ENCODE assay signal across 28 cellular contexts in genomic region chr22:49569286-49570031, GRCh38.
DNase-seq lines count a peak whose midpoint lies in the region; TF ChIP-seq lines count a peak whose summit lies in the region.
"Had no signal": no experiment of that assay in that cellular context is flagged by ENCODE, and none has a peak within 500 bp of the region (broad histone marks: within the 10 kb centered on the region; RNA-seq: fewer than 3 reads in every experiment).

No MANE protein-coding gene starts in this region.

- peaks cover 21% of the 10 kb centered on the region for H3K27me3 ChIP-seq in left ventricle myocardium inferior (ENCODE audit: low read depth)
- H3K27me3 ChIP-seq: adrenal gland, BLaER1 had no signal

- no peaks in the 10 kb centered on the region for H3K9me3 ChIP-seq in left ventricle myocardium inferior (replicated peaks)
- H3K9me3 ChIP-seq: adrenal gland, BLaER1 had no signal

- no peaks in the 10 kb centered on the region for H3K36me3 Mint-ChIP-seq in activated CD4-positive, alpha-beta T cell treated with anti-CD3 and anti-CD28 coated beads, Interleukin-2, amount 10 ng/mL, durations not matched to agents 7 days and 5 days (ENCODE audit: low read depth)
- H3K36me3 Mint-ChIP-seq: brain, WTC11 had no signal

- no peaks in the 10 kb centered on the region for H3K4me1 Mint-ChIP-seq in activated CD4-positive, alpha-beta T cell treated with anti-CD3 and anti-CD28 coated beads, Interleukin-2, amount 10 ng/mL, durations not matched to agents 7 days and 5 days
- H3K4me1 Mint-ChIP-seq: brain, GM23338, neural crest cell, WTC11 had no signal

- intact Hi-C loops in cardiac septum (cut with DNase I), result no loop called here
- intact Hi-C loops in left ventricle myocardium inferior (cut with micrococcal nuclease), result no loop called here
- intact Hi-C loops in posterior vena cava (cut with DNase I), result no loop called here

- H3K27ac ChIP-seq in left ventricle myocardium inferior (replicated peaks), result no peak overlapping the region
- H3K27ac ChIP-seq: adrenal gland, BLaER1 had no signal

- DNase-seq in cardiac septum (ENCODE audit: low spot score) (peak; percentile 63), left ventricle myocardium inferior (no peak), islet precursor cell (peak; percentile 50), posterior vena cava (ENCODE audit: low spot score) (peak; percentile 63), NCI-H187 treated with DMSO at 0.1 percent for 48 hours (lab: John Stamatoyannopoulos, UW) (no peak), hypothalamus (lab: John Stamatoyannopoulos, UW) (no peak)
- no peak for DNase-seq in activated CD4-positive, alpha-beta T cell treated with anti-CD3 and anti-CD28 coated beads, Interleukin-2, amount 10 ng/mL, durations not matched to agents 7 days and 5 days
- DNase-seq: activated CD4-positive, alpha-beta T cell treated with anti-CD3 and anti-CD28 coated beads, Interleukin-2, amount 50 U/mL, for 48 hours; activated gamma-delta T cell; DMS153; effector CD8-positive, alpha-beta T cell; IMR-90; mammary epithelial cell; NCI-H1048; NCI-H1694 treated with DMSO at 0.1 percent for 48 hours; NCI-H524 treated with DMSO at 0.1 percent for 48 hours; NK-92 treated with Interleukin-12 subunit alpha and Interleukin-12 subunit beta, amount 100 ng/mL, for 24 hours; PC-3; SHP77 treated with DMSO at 0.1 percent for 48 hours; stimulated activated naive CD4-positive, alpha-beta T cell treated with Interleukin-2 at 50 U/mL for 16 hours; SW 1271 had no signal

- POLR2A ChIA-PET in activated CD4-positive, alpha-beta T cell treated with anti-CD3 and anti-CD28 coated beads, Interleukin-2, amount 10 ng/mL, durations not matched to agents 7 days and 5 days (lab: Charles Lee), result no interaction called here

- no peak overlapping the region for H3K4me3 ChIP-seq in left ventricle myocardium inferior
- H3K4me3 ChIP-seq: adrenal gland, BLaER1, GM23338 had no signal

- no peaks in the 10 kb centered on the region for H3K9me3 Mint-ChIP-seq in activated CD4-positive, alpha-beta T cell treated with anti-CD3 and anti-CD28 coated beads, Interleukin-2, amount 10 ng/mL, durations not matched to agents 7 days and 5 days
- H3K9me3 Mint-ChIP-seq: brain, GM23338, neural crest cell, WTC11 had no signal

- no peak for TF ChIP-seq CTCF in left ventricle myocardium inferior (IDR thresholded peaks at IDR 0.05; ENCODE audit: borderline replicate concordance)

- H3K27me3 Mint-ChIP-seq in activated CD4-positive, alpha-beta T cell treated with anti-CD3 and anti-CD28 coated beads, Interleukin-2, amount 10 ng/mL, durations not matched to agents 7 days and 5 days, result no peaks in the 10 kb centered on the region
- H3K27me3 Mint-ChIP-seq: progenitor cell of endocrine pancreas had no signal

- H3K27ac Mint-ChIP-seq in activated CD4-positive, alpha-beta T cell treated with anti-CD3 and anti-CD28 coated beads, Interleukin-2, amount 10 ng/mL, durations not matched to agents 7 days and 5 days, result no peak overlapping the region
- H3K27ac Mint-ChIP-seq: brain, GM23338, progenitor cell of endocrine pancreas, WTC11 had no signal

- H3K4me3 Mint-ChIP-seq in activated CD4-positive, alpha-beta T cell treated with anti-CD3 and anti-CD28 coated beads, Interleukin-2, amount 10 ng/mL, durations not matched to agents 7 days and 5 days, result no peak overlapping the region
- H3K4me3 Mint-ChIP-seq: brain, GM23338, neural crest cell, WTC11 had no signal

- H3K4me1 ChIP-seq in left ventricle myocardium inferior, result no peaks in the 10 kb centered on the region
- H3K4me1 ChIP-seq: adrenal gland, BLaER1 had no signal

- no peaks in the 10 kb centered on the region for H3K36me3 ChIP-seq in left ventricle myocardium inferior
- H3K36me3 ChIP-seq: adrenal gland, BLaER1 had no signal

- CTCF ChIA-PET in activated CD4-positive, alpha-beta T cell treated with anti-CD3 and anti-CD28 coated beads, Interleukin-2, amount 10 ng/mL, durations not matched to agents 7 days and 5 days (lab: Charles Lee), result no interaction called here

Comparison
In these comparisons a context has a peak if more than half of its experiments do, and no peak if none do; other contexts are left out.
1. DNase-seq: peak in cardiac septum (single experiment), islet precursor cell (single experiment) and posterior vena cava (single experiment); none in left ventricle myocardium inferior (single experiment), NCI-H187 treated with DMSO at 0.1 percent for 48 hours (single experiment), activated CD4-positive, alpha-beta T cell treated with anti-CD3 and anti-CD28 coated beads, Interleukin-2, amount 10 ng/mL, durations not matched to agents 7 days and 5 days (single experiment) and hypothalamus (0 of 51).